9 cellular contexts compared by ENCODE assay signal in the genomic region with DNA sequence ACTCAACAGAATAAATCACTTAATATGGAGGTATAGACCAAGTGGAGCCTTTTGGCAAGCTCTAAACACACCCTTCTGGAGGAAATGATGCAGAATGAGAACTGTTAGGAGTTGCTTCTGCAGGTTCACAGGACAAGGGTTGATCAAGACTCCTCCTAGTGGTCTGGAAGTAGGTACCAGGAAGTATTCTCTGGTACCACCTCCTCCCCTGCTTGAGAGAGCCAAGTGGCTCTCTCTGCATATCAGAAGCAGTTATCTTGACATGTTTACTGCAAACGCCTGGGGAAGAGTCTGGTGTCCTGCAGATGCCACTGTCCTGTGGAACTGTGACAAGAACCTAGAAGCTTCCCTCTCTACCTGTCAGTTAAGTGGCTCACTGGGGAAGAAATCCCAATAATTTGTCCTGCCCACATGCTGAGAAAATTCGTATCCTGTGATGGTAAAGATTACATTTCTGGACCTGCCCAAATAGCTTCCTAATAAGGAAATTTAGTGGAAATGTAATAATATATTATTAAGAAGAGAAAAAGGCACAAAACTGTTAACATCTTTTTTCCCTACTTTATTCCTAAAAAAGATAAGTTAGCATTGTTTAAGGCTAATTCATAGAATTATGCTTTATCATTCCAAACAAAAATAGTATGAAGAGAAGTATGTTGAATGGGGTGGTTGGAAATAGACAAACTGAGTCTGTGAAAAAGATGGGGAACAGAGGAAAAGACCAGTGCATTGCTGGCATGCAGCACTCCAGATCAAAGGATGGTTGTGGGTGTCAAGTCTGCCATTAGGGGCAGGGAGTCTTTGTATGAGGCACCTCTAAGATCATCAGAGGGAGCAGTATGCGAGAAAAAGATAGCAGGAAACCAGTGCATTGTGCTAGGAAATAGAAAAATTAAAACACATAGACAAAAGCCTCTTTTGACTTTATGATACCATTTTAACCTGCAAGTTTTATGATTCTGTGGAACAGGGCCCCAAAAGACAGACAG.
DNase-seq lines count a peak whose midpoint lies in the region; ATAC-seq and TF ChIP-seq lines count a peak whose summit lies in the region.
"Had no signal": no experiment of that assay in that cellular context is flagged by ENCODE, and none has a peak within 500 bp of the region (broad histone marks: within the 10 kb centered on the region; RNA-seq: fewer than 3 reads in every experiment).

No MANE protein-coding gene starts in this region.

- WGBS in thyroid gland, 2 donors, result 57 to 60% methylated on average over 3 of the region's 3 CpGs

- no peaks in the 10 kb centered on the region for H3K27me3 Mint-ChIP-seq in activated naive CD8-positive, alpha-beta T cell treated with anti-CD3 and anti-CD28 coated beads, Interleukin-2, amount 10 ng/mL, durations not matched to agents 7 days and 5 days

- peaks cover 29% of the 10 kb centered on the region for H3K36me3 Mint-ChIP-seq in activated naive CD8-positive, alpha-beta T cell treated with anti-CD3 and anti-CD28 coated beads, Interleukin-2, amount 10 ng/mL, durations not matched to agents 7 days and 5 days

- H3K9ac ChIP-seq in PC-3 (ENCODE audit: low read length), result no peak overlapping the region

- CTCF ChIA-PET in PC-3 (lab: Charles Lee), result interaction anchor here (0.5 kb wide), 2 partner anchors 77 to 119 kb away, joined by 3 read pairs; partner anchors contain the start of gene CDC42SE2

- H3K4me1 ChIP-seq in PC-3 (ENCODE audit: insufficient read depth, low read length), result peaks cover 25% of the 10 kb centered on the region
- peaks cover 77 to 81% of the 10 kb centered on the region in 2 donors for H3K4me1 ChIP-seq in thyroid gland

- intact Hi-C loops in PC-3 (cut with micrococcal nuclease), result loop anchor here (10.0 kb wide), 1 partner anchor 218 kb away; the partner anchor contains the start of gene HINT1
- intact Hi-C loops in thyroid gland (cut with DNase I), result no loop called here

- H3F3A ChIP-seq in PC-3 (ENCODE audit: low read length, unreplicated experiment), result no peaks in the 10 kb centered on the region

- no TSS peak for BruUV-seq in PC-3 (replicated peaks; lab: Mats Ljungman, UMichigan)

- no peak overlapping the region for H3K4me2 ChIP-seq in PC-3 (ENCODE audit: low read length)

- peaks cover 63% of the 10 kb centered on the region for H3K4me1 Mint-ChIP-seq in activated naive CD8-positive, alpha-beta T cell treated with anti-CD3 and anti-CD28 coated beads, Interleukin-2, amount 10 ng/mL, durations not matched to agents 7 days and 5 days

- TF ChIP-seq CTCF in PC-3 (conservative IDR thresholded peaks at IDR 0.05; ENCODE audit: low read depth, low read length) (peak; percentile 72), thyroid gland (IDR thresholded peaks at IDR 0.05) (peak in 5 of 6 experiments; percentile 33 to 70 (median 60))

- no peaks in the 10 kb centered on the region for H3K27me3 ChIP-seq in PC-3 (ENCODE audit: low read length)
- H3K27me3 ChIP-seq in thyroid gland, result no peaks in the 10 kb centered on the region

- H3K9me3 ChIP-seq in PC-3 (ENCODE audit: low read length) (no peaks in the 10 kb centered on the region), thyroid gland (no peaks in the 10 kb centered on the region)

- H3K27ac ChIP-seq in PC-3 (ENCODE audit: low read length), result no peak overlapping the region
- H3K27ac ChIP-seq in thyroid gland, result peak overlapping the region; percentile 47 to 90 (median 49)

- H3K27ac Mint-ChIP-seq in activated naive CD8-positive, alpha-beta T cell treated with anti-CD3 and anti-CD28 coated beads, Interleukin-2, amount 10 ng/mL, durations not matched to agents 7 days and 5 days, result peak overlapping the region; percentile 67

- no peak overlapping the region for H2AFZ ChIP-seq in PC-3 (ENCODE audit: low read length)

- H4K20me1 ChIP-seq in PC-3 (ENCODE audit: low read length), result no peaks in the 10 kb centered on the region

- H3K79me2 ChIP-seq in PC-3 (ENCODE audit: low read length), result no peaks in the 10 kb centered on the region

- POLR2A ChIA-PET in PC-3 (lab: Charles Lee; ENCODE audit: unreplicated experiment), result interaction anchor here (0.6 kb wide), 1 partner anchor 227 kb away, joined by 3 read pairs; no protein-coding TSS in a partner anchor
- POLR2A ChIA-PET in activated naive CD8-positive, alpha-beta T cell treated with anti-CD3 and anti-CD28 coated beads, Interleukin-2, amount 10 ng/mL, durations not matched to agents 7 days and 5 days (lab: Charles Lee), result interaction anchor here (0.6 to 2.9 kb wide), 17 partner anchors 9 to 217 kb away, joined by 3 to 45 read pairs (median 5); partner anchors contain the start of gene CDC42SE2

- DNase-seq in activated gamma-delta T cell treated with Interleukin-2 at 50 U/mL for 16 hours (peak; percentile 44), activated gamma-delta T cell (lab: John Stamatoyannopoulos, UW) (no peak), HT-29 (ENCODE audit: low spot score) (peak; percentile 77), PC-3 (peak; percentile 61), iris pigment epithelial cell (ENCODE audit: low read depth) (peak; percentile 73), thyroid gland (peak; percentile 36 to 41)
- DNase-seq in activated naive CD8-positive, alpha-beta T cell treated with anti-CD3 and anti-CD28 coated beads, Interleukin-2, amount 10 ng/mL, durations not matched to agents 7 days and 5 days, result no peak

- H3K4me3 Mint-ChIP-seq in activated naive CD8-positive, alpha-beta T cell treated with anti-CD3 and anti-CD28 coated beads, Interleukin-2, amount 10 ng/mL, durations not matched to agents 7 days and 5 days, result peak overlapping the region; percentile 47

- H3K36me3 ChIP-seq in PC-3 (ENCODE audit: low read depth, low read length) (peaks cover 3% of the 10 kb centered on the region; the same call in 1 of the 2 replicates), thyroid gland (no peaks in the 10 kb centered on the region)

- no peaks in the 10 kb centered on the region for H3K9me3 Mint-ChIP-seq in activated naive CD8-positive, alpha-beta T cell treated with anti-CD3 and anti-CD28 coated beads, Interleukin-2, amount 10 ng/mL, durations not matched to agents 7 days and 5 days

- H3K4me3 ChIP-seq in PC-3 (ENCODE audit: low read length) (no peak overlapping the region), thyroid gland (replicated peaks in 1 of 3) (no peak overlapping the region)
- H3K4me3 ChIP-seq: skin epidermis had no signal

- H3K9me2 ChIP-seq in PC-3 (replicated peaks; ENCODE audit: low read length), result no peaks in the 10 kb centered on the region

- TF ChIP-seq POLR2A in thyroid gland (IDR thresholded peaks at IDR 0.05), result no peak

- ATAC-seq in GM21529 (IDR thresholded peaks at IDR 0.05; ENCODE audit: unreplicated experiment), result peak; percentile 60
- ATAC-seq in PC-3, result peak; percentile 54
- peak; percentile 79 for ATAC-seq in activated naive CD8-positive, alpha-beta T cell treated with anti-CD3 and anti-CD28 coated beads, Interleukin-2, amount 10 ng/mL, durations not matched to agents 7 days and 5 days (ENCODE audit: low read depth)

Comparison
In these comparisons a context has a peak if more than half of its experiments do, and no peak if none do; other contexts are left out.
1. DNase-seq: peak in activated gamma-delta T cell treated with Interleukin-2 at 50 U/mL for 16 hours (single experiment), HT-29 (single experiment), PC-3 (single experiment), iris pigment epithelial cell (single experiment) and thyroid gland (2 of 2); none in activated gamma-delta T cell (single experiment) and activated naive CD8-positive, alpha-beta T cell treated with anti-CD3 and anti-CD28 coated beads, Interleukin-2, amount 10 ng/mL, durations not matched to agents 7 days and 5 days (single experiment).
2. Peak in every context shown above with its lines, with median percentiles within 50 percentile points of each other: ATAC-seq.